Comparison of ENCODE assay signal across 15 cellular contexts in genomic region chr16:56987692-56988091, GRCh38. TPM values are rescaled to one million over a fixed set of nuclear protein-coding genes. Genes with fewer than 3 reads are reported as not detected.
DNase-seq lines count a peak whose midpoint lies in the region; ATAC-seq, FAIRE-seq and TF ChIP-seq lines count a peak whose summit lies in the region.
"Had no signal": no experiment of that assay in that cellular context is flagged by ENCODE, and none has a peak within 500 bp of the region (broad histone marks: within the 10 kb centered on the region; RNA-seq: fewer than 3 reads in every experiment).

No MANE protein-coding gene starts in this region.

- H3K9me3 Mint-ChIP-seq in activated CD8-positive, alpha-beta T cell treated with anti-CD3 and anti-CD28 coated beads, Interleukin-2, amount 10 ng/mL, durations not matched to agents 7 days and 5 days (ENCODE audit: insufficient read depth): no peaks in the 10 kb centered on the region

- H4K91ac ChIP-seq in mesenchymal stem cell (ENCODE audit: low read length): no peak overlapping the region

- H3K4me1 ChIP-seq in HepG2 (ENCODE audit: insufficient read depth, low read length) (peaks cover 81% of the 10 kb centered on the region), right lobe of liver (peaks cover 0 to 19% (median 0%) of the 10 kb centered on the region in 4 donors), mesenchymal stem cell (ENCODE audit: control insufficient read depth, insufficient read depth, low read depth, low read length) (peaks cover 19% of the 10 kb centered on the region)

- no TSS peak for BruUV-seq in HepG2 (replicated peaks; lab: Mats Ljungman, UMichigan)

- CTCF ChIA-PET in HepG2 (lab: Yijun Ruan, JAX; ENCODE audit: low intra/inter-chr PET ratio, low total read pairs): no interaction called here
- CTCF ChIA-PET in activated CD8-positive, alpha-beta T cell treated with anti-CD3 and anti-CD28 coated beads, Interleukin-2, amount 10 ng/mL, durations not matched to agents 7 days and 5 days (lab: Charles Lee): interaction anchor here (1.1 to 8.5 kb wide), 6 partner anchors 13 to 58 kb away, joined by 3 to 107 read pairs (median 5); no protein-coding TSS in a partner anchor

- H3K9ac ChIP-seq in HepG2 (ENCODE audit: insufficient read depth, low read depth, low read length) (no peak overlapping the region), mesenchymal stem cell (ENCODE audit: low read length) (peak overlapping the region; percentile 97)

- H4K20me1 ChIP-seq in HepG2 (ENCODE audit: insufficient read depth, low read length): no peaks in the 10 kb centered on the region

- H3K4me3 ChIP-seq in HepG2 (replicated peaks in 1 of 3; ENCODE audit: insufficient read depth in 1 of 3, low read depth in 2 of 3, low read length in 3 of 3) (no peak overlapping the region), right lobe of liver (no peak overlapping the region), mesenchymal stem cell (ENCODE audit: insufficient read depth in 1 of 2, low read depth in 1 of 2, low read length in 2 of 2) (peak overlapping the region in 1 of 2 experiments; percentile 96), foreskin fibroblast (ENCODE audit: low read depth in 1 of 2, low read length in 2 of 2) (no peak overlapping the region)
- H3K4me3 ChIP-seq: prostate gland had no signal

- H3K9me3 ChIP-seq in HepG2 (ENCODE audit: low read length) (no peaks in the 10 kb centered on the region), right lobe of liver (no peaks in the 10 kb centered on the region), mesenchymal stem cell (ENCODE audit: control insufficient read depth, low read length) (no peaks in the 10 kb centered on the region)
- H3K9me3 ChIP-seq: BE2C, prostate gland had no signal

- POLR2A ChIA-PET in HepG2 (lab: Yijun Ruan, JAX): interaction anchor here (2.5 to 2.7 kb wide), 2 partner anchors 15 to 22 kb away, joined by 11 to 12 read pairs; no protein-coding TSS in a partner anchor
- POLR2A ChIA-PET in activated CD8-positive, alpha-beta T cell treated with anti-CD3 and anti-CD28 coated beads, Interleukin-2, amount 10 ng/mL, durations not matched to agents 7 days and 5 days (lab: Charles Lee): interaction anchor here (0.8 to 4.6 kb wide), 7 partner anchors 9 to 53 kb away, joined by 3 to 87 read pairs (median 5); no protein-coding TSS in a partner anchor

- H3K27ac Mint-ChIP-seq in activated CD8-positive, alpha-beta T cell treated with anti-CD3 and anti-CD28 coated beads, Interleukin-2, amount 10 ng/mL, durations not matched to agents 7 days and 5 days: peak overlapping the region; percentile 99

- no peak for TF ChIP-seq RAD21 in HepG2 (CRISPR knock-in tag; IDR thresholded peaks at IDR 0.05)

- peaks cover 62% of the 10 kb centered on the region for H3K4me1 Mint-ChIP-seq in activated CD8-positive, alpha-beta T cell treated with anti-CD3 and anti-CD28 coated beads, Interleukin-2, amount 10 ng/mL, durations not matched to agents 7 days and 5 days (ENCODE audit: low read depth)

- H3K27me3 Mint-ChIP-seq in activated CD8-positive, alpha-beta T cell treated with anti-CD3 and anti-CD28 coated beads, Interleukin-2, amount 10 ng/mL, durations not matched to agents 7 days and 5 days (ENCODE audit: low read depth): no peaks in the 10 kb centered on the region

- no peaks in the 10 kb centered on the region for H3K79me1 ChIP-seq in mesenchymal stem cell (replicated peaks; ENCODE audit: low read length, poor library complexity, severe bottlenecking)

- in situ Hi-C loops in HepG2 (cut with HindIII; ENCODE audit: extremely low pct_ligation_motif_present, low pct_unique_long_range_greater_than_20kb): no loop called here

- peaks cover 3 to 42% of the 10 kb centered on the region in 2 experiments for H3K27me3 ChIP-seq in HepG2 (ENCODE audit: control insufficient read depth in 1 of 2, insufficient read depth in 2 of 2, low read length in 2 of 2)
- no peaks in the 10 kb centered on the region for H3K27me3 ChIP-seq in right lobe of liver
- no peaks in the 10 kb centered on the region for H3K27me3 ChIP-seq in mesenchymal stem cell (ENCODE audit: control insufficient read depth in 1 of 2, insufficient read depth in 1 of 2, low read length in 2 of 2)
- H3K27me3 ChIP-seq: BE2C had no signal

- H2BK5ac ChIP-seq in mesenchymal stem cell (ENCODE audit: low read depth, low read length, poor library complexity, severe bottlenecking): no peak overlapping the region

- H3K79me2 ChIP-seq in HepG2 (ENCODE audit: insufficient read depth, low read length): no peaks in the 10 kb centered on the region

- H3K27ac ChIP-seq in HepG2 (ENCODE audit: extremely low read length, insufficient read depth, low read length): no peak overlapping the region
- H3K27ac ChIP-seq in right lobe of liver: no peak overlapping the region
- H3K27ac ChIP-seq in mesenchymal stem cell (ENCODE audit: low read length, poor library complexity, severe bottlenecking): no peak overlapping the region

- H2AK5ac ChIP-seq in mesenchymal stem cell (ENCODE audit: low read length, severe bottlenecking): peak overlapping the region; percentile 1

- TF ChIP-seq CTCF in HepG2 (CRISPR knock-in tag; IDR thresholded peaks at IDR 0.05): no peak
- no peak for TF ChIP-seq CTCF in right lobe of liver (IDR thresholded peaks at IDR 0.05)
- TF ChIP-seq CTCF in foreskin fibroblast (IDR thresholded peaks at IDR 0.05; ENCODE audit: low read depth, low read length): no peak

- no peak for TF ChIP-seq POLR2A in HepG2 (IDR thresholded peaks at IDR 0.05; ENCODE audit: insufficient read depth in 1 of 2, low read depth in 2 of 2, low read length in 2 of 2)
- no peak for TF ChIP-seq POLR2A in right lobe of liver (IDR thresholded peaks at IDR 0.05)
- TF ChIP-seq POLR2A in GM18505 (IDR thresholded peaks at IDR 0.05; ENCODE audit: borderline replicate concordance, extremely low read depth, insufficient read depth, insufficient read length): no peak

- intact Hi-C loops in HepG2 (cut with micrococcal nuclease; ENCODE audit: unreplicated experiment) (loop anchor here (2.0 kb wide), 1 partner anchor 23 kb away; no protein-coding TSS in a partner anchor), right lobe of liver (cut with DNase I) (no loop called here)

- no peak overlapping the region for H2AFZ ChIP-seq in HepG2 (ENCODE audit: low read length)
- no peak overlapping the region for H2AFZ ChIP-seq in mesenchymal stem cell (ENCODE audit: low read depth, low read length)

- H3K4me2 ChIP-seq in HepG2 (ENCODE audit: low read depth, low read length) (no peak overlapping the region), mesenchymal stem cell (ENCODE audit: low read length, poor library complexity, severe bottlenecking) (no peak overlapping the region)

- H3K36me3 ChIP-seq in HepG2 (replicated peaks in 1 of 2; ENCODE audit: control insufficient read depth in 1 of 2, insufficient read depth in 2 of 2, low read length in 2 of 2): no peaks in the 10 kb centered on the region
- H3K36me3 ChIP-seq in right lobe of liver: no peaks in the 10 kb centered on the region
- peaks cover 0 to 13% of the 10 kb centered on the region in 2 experiments for H3K36me3 ChIP-seq in mesenchymal stem cell (ENCODE audit: control insufficient read depth in 1 of 2, insufficient read depth in 2 of 2, low read depth in 1 of 2, low read length in 2 of 2)
- H3K36me3 ChIP-seq: BE2C, prostate gland had no signal

- H3K4ac ChIP-seq in mesenchymal stem cell (ENCODE audit: low read depth in 1 of 2, low read length in 2 of 2): no peak overlapping the region

- FAIRE-seq in HepG2 (lab: Jason Lieb, UNC): no peak

- no peak overlapping the region for H3K18ac ChIP-seq in mesenchymal stem cell (ENCODE audit: low read depth in 1 of 2, low read length in 2 of 2)

- no peak overlapping the region for H3K14ac ChIP-seq in mesenchymal stem cell (ENCODE audit: low read length in 2 of 2)

- no peak for TF ChIP-seq EP300 in HepG2 (IDR thresholded peaks at IDR 0.05; ENCODE audit: low read depth in 2 of 2, low read length in 2 of 2)
- TF ChIP-seq EP300 in HepG2 (CRISPR knock-in tag; IDR thresholded peaks at IDR 0.05; ENCODE audit: borderline replicate concordance): no peak

- WGBS in HepG2 (ENCODE audit: low lambda C conversion rate): 42% methylated on average over 2 of the region's 2 CpGs
- 100% methylated on average over 1 of the region's 2 CpGs for WGBS in right lobe of liver (ENCODE audit: insufficient coverage, low coverage, low lambda C conversion rate, missing lambda C conversion rate)
- 94% methylated on average over 2 of the region's 2 CpGs for WGBS in mesenchymal stem cell

- no peak overlapping the region for H2BK15ac ChIP-seq in mesenchymal stem cell (ENCODE audit: low read depth, poor library complexity, severe bottlenecking)

- H3K4me3 Mint-ChIP-seq in activated CD8-positive, alpha-beta T cell treated with anti-CD3 and anti-CD28 coated beads, Interleukin-2, amount 10 ng/mL, durations not matched to agents 7 days and 5 days: peak overlapping the region; percentile 100

- H2BK120ac ChIP-seq in mesenchymal stem cell (ENCODE audit: low read depth, low read length): no peak overlapping the region

- DNase-seq in HepG2 (ENCODE audit: low spot score) (no peak), right lobe of liver (no peak), mesenchymal stem cell (no peak), foreskin fibroblast (no peak), RKO (ENCODE audit: low spot score) (no peak)
- DNase-seq in activated CD8-positive, alpha-beta T cell treated with anti-CD3 and anti-CD28 coated beads, Interleukin-2, amount 10 ng/mL, durations not matched to agents 7 days and 5 days: no peak
- no peak for DNase-seq in stimulated activated CD8-positive, alpha-beta memory T cell treated with anti-CD3 and anti-CD28 coated beads, Interleukin-4, amount 100 ng/mL, for 48 hours
- DNase-seq: anterior cingulate cortex; BE2C; effector CD4-positive, alpha-beta T cell; NCI-H526; T-helper 9 cell had no signal

- no peak overlapping the region for H4K8ac ChIP-seq in mesenchymal stem cell (ENCODE audit: low read length)

- H2BK12ac ChIP-seq in mesenchymal stem cell (ENCODE audit: low read length in 2 of 2): peak overlapping the region in 1 of 2 experiments; percentile 32

- ATAC-seq in HepG2 (no peak), right lobe of liver (no peak), GM18505 (IDR thresholded peaks at IDR 0.05; ENCODE audit: unreplicated experiment) (no peak)
- ATAC-seq in activated CD8-positive, alpha-beta T cell treated with anti-CD3 and anti-CD28 coated beads, Interleukin-2, amount 10 ng/mL, durations not matched to agents 7 days and 5 days: no peak

- no peak overlapping the region for H3K23ac ChIP-seq in mesenchymal stem cell (ENCODE audit: low read length in 2 of 2)

- H3K36me3 Mint-ChIP-seq in activated CD8-positive, alpha-beta T cell treated with anti-CD3 and anti-CD28 coated beads, Interleukin-2, amount 10 ng/mL, durations not matched to agents 7 days and 5 days (ENCODE audit: low read depth): peaks cover 79% of the 10 kb centered on the region

RNA-seq across cellular contexts. Expression of gene NLRC5, which starts 1.7 kb away (rescaled TPM):
- total RNA-seq in HepG2 (2016; rRNA removed; fragmentation: Illumina TruSeq; extraction: Trizol) (3.1 and 6.3 TPM in 2 replicates), right lobe of liver (10 to 100 TPM in 5 of 6 experiments, 1 to 10 TPM in 1; 4.6 to 25.2 (median 13.3) TPM)
- total RNA-seq in HepG2 (2016; cell fraction: cytosol; rRNA removed; fragmentation: Illumina TruSeq; extraction: Trizol; ENCODE audit: low read depth): 1.8 and 4.8 TPM in 2 replicates
- 3.7 and 4.8 TPM in 2 replicates for total RNA-seq in HepG2 (2016; cell fraction: insoluble cytoplasmic fraction; rRNA removed; fragmentation: Illumina TruSeq; extraction: Trizol)
- total RNA-seq in HepG2 (2016; cell fraction: membrane; rRNA removed; fragmentation: Illumina TruSeq; extraction: Trizol): 2.8 and 2.9 TPM in 2 replicates
- 12.6 and 13.0 TPM in 2 replicates for total RNA-seq in HepG2 (2016; cell fraction: nucleus; rRNA removed; fragmentation: Illumina TruSeq; extraction: Trizol)
- polyA plus RNA-seq in HepG2 (2011; rRNA removed): 12.7 and 15.7 TPM in 2 replicates
- polyA plus RNA-seq in HepG2 (2011; cell fraction: cytosol; rRNA removed): 4.5 and 4.8 TPM in 2 replicates
- polyA plus RNA-seq in HepG2 (2011; cell fraction: nucleus; rRNA removed): 114 and 130 TPM in 2 replicates
- 3.8 and 11.3 TPM in 2 replicates for polyA plus RNA-seq in HepG2 (2012)
- polyA plus RNA-seq in HepG2 (2016; cell fraction: cytosol; fragmentation: Illumina TruSeq; extraction: Trizol; ENCODE audit: low read depth): 0.85 and 0.96 TPM in 2 replicates
- 3.1 and 3.4 TPM in 2 replicates for polyA plus RNA-seq in HepG2 (2016; cell fraction: insoluble cytoplasmic fraction; fragmentation: Illumina TruSeq; extraction: Trizol; ENCODE audit: low read depth)
- 2.0 and 2.8 TPM in 2 replicates for polyA plus RNA-seq in HepG2 (2016; cell fraction: membrane; fragmentation: Illumina TruSeq; extraction: Trizol; ENCODE audit: low read depth)
- 16.8 and 24.4 TPM in 2 replicates for polyA plus RNA-seq in HepG2 (2016; cell fraction: nucleus; fragmentation: Illumina TruSeq; extraction: Trizol; ENCODE audit: insufficient read depth, low read depth)
- polyA minus RNA-seq in HepG2 (2011; rRNA and poly(A)+ RNA removed; ENCODE audit: low replicate concordance): 21.4 and 102 TPM in 2 replicates
- polyA minus RNA-seq in HepG2 (2011; cell fraction: cytosol; rRNA and poly(A)+ RNA removed): 4.4 and 4.9 TPM in 2 replicates
- polyA minus RNA-seq in HepG2 (2011; cell fraction: nucleus; rRNA and poly(A)+ RNA removed): 33.9 and 46.2 TPM in 2 replicates
- 100 to 1,000 TPM; 280 to 291 TPM for total RNA-seq in activated CD8-positive, alpha-beta T cell treated with anti-CD3 and anti-CD28 coated beads, Interleukin-2, amount 10 ng/mL, durations not matched to agents 7 days and 5 days
- 10.4 TPM for polyA plus RNA-seq in mesenchymal stem cell (2013, experiment 1 of 2)
- 10.5 TPM for polyA plus RNA-seq in mesenchymal stem cell (2013, experiment 2 of 2)

RNA-seq across cellular contexts. Expression of gene CETP, which starts 25.9 kb away (rescaled TPM):
- total RNA-seq in HepG2 (2016; rRNA removed; fragmentation: Illumina TruSeq; extraction: Trizol) (0.31 TPM in 1 of 2 replicates, not detected in the other), right lobe of liver (10 to 100 TPM in 1 of 6 experiments, 1 to 10 TPM in 4, under 1 TPM in 1; 0.62 to 11.8 (median 4.7) TPM)
- total RNA-seq in HepG2 (2016; cell fraction: cytosol; rRNA removed; fragmentation: Illumina TruSeq; extraction: Trizol; ENCODE audit: low read depth): not detected in 2 replicates
- 0.17 TPM in 1 of 2 replicates, not detected in the other for total RNA-seq in HepG2 (2016; cell fraction: insoluble cytoplasmic fraction; rRNA removed; fragmentation: Illumina TruSeq; extraction: Trizol)
- total RNA-seq in HepG2 (2016; cell fraction: membrane; rRNA removed; fragmentation: Illumina TruSeq; extraction: Trizol): 0.14 and 0.25 TPM in 2 replicates
- total RNA-seq in HepG2 (2016; cell fraction: nucleus; rRNA removed; fragmentation: Illumina TruSeq; extraction: Trizol): 0.28 TPM in 2 replicates
- 9.8 and 15.7 TPM in 2 replicates for polyA plus RNA-seq in HepG2 (2011; rRNA removed)
- polyA plus RNA-seq in HepG2 (2011; cell fraction: cytosol; rRNA removed): 7.5 and 11.8 TPM in 2 replicates
- 8.6 and 9.0 TPM in 2 replicates for polyA plus RNA-seq in HepG2 (2011; cell fraction: nucleus; rRNA removed)
- polyA plus RNA-seq in HepG2 (2012): 1.5 and 3.1 TPM in 2 replicates
- 0.25 and 0.33 TPM in 2 replicates for polyA plus RNA-seq in HepG2 (2016; cell fraction: cytosol; fragmentation: Illumina TruSeq; extraction: Trizol; ENCODE audit: low read depth)
- 0.32 and 0.36 TPM in 2 replicates for polyA plus RNA-seq in HepG2 (2016; cell fraction: insoluble cytoplasmic fraction; fragmentation: Illumina TruSeq; extraction: Trizol; ENCODE audit: low read depth)
- polyA plus RNA-seq in HepG2 (2016; cell fraction: membrane; fragmentation: Illumina TruSeq; extraction: Trizol; ENCODE audit: low read depth): 0.11 and 0.17 TPM in 2 replicates
- polyA plus RNA-seq in HepG2 (2016; cell fraction: nucleus; fragmentation: Illumina TruSeq; extraction: Trizol; ENCODE audit: insufficient read depth, low read depth): 0.56 and 0.62 TPM in 2 replicates
- 0.07 and 7.1 TPM in 2 replicates for polyA minus RNA-seq in HepG2 (2011; rRNA and poly(A)+ RNA removed; ENCODE audit: low replicate concordance)
- 2.1 and 4.2 TPM in 2 replicates for polyA minus RNA-seq in HepG2 (2011; cell fraction: cytosol; rRNA and poly(A)+ RNA removed)
- 1.5 and 2.5 TPM in 2 replicates for polyA minus RNA-seq in HepG2 (2011; cell fraction: nucleus; rRNA and poly(A)+ RNA removed)
- not detected for total RNA-seq in activated CD8-positive, alpha-beta T cell treated with anti-CD3 and anti-CD28 coated beads, Interleukin-2, amount 10 ng/mL, durations not matched to agents 7 days and 5 days
- not detected for polyA plus RNA-seq in mesenchymal stem cell (2013, experiment 1 of 2)
- polyA plus RNA-seq in mesenchymal stem cell (2013, experiment 2 of 2): 0.03 TPM
- total RNA-seq: fibroblast of villous mesenchyme had no signal

RNA-seq across cellular contexts. Expression of gene HERPUD1, which starts 55.8 kb away (rescaled TPM):
- 65.3 and 96.2 TPM in 2 replicates for total RNA-seq in HepG2 (2016; rRNA removed; fragmentation: Illumina TruSeq; extraction: Trizol)
- total RNA-seq in HepG2 (2016; cell fraction: cytosol; rRNA removed; fragmentation: Illumina TruSeq; extraction: Trizol; ENCODE audit: low read depth): 30.1 and 30.9 TPM in 2 replicates
- 63.9 and 93.3 TPM in 2 replicates for total RNA-seq in HepG2 (2016; cell fraction: insoluble cytoplasmic fraction; rRNA removed; fragmentation: Illumina TruSeq; extraction: Trizol)
- total RNA-seq in HepG2 (2016; cell fraction: membrane; rRNA removed; fragmentation: Illumina TruSeq; extraction: Trizol): 64.8 and 86.4 TPM in 2 replicates
- total RNA-seq in HepG2 (2016; cell fraction: nucleus; rRNA removed; fragmentation: Illumina TruSeq; extraction: Trizol): 133 and 155 TPM in 2 replicates
- polyA plus RNA-seq in HepG2 (2011; rRNA removed): 311 and 323 TPM in 2 replicates
- 179 and 230 TPM in 2 replicates for polyA plus RNA-seq in HepG2 (2011; cell fraction: cytosol; rRNA removed)
- polyA plus RNA-seq in HepG2 (2011; cell fraction: nucleus; rRNA removed): 192 and 208 TPM in 2 replicates
- polyA plus RNA-seq in HepG2 (2012): 165 and 190 TPM in 2 replicates
- polyA plus RNA-seq in HepG2 (2016; cell fraction: cytosol; fragmentation: Illumina TruSeq; extraction: Trizol; ENCODE audit: low read depth): 33.0 and 44.6 TPM in 2 replicates
- polyA plus RNA-seq in HepG2 (2016; cell fraction: insoluble cytoplasmic fraction; fragmentation: Illumina TruSeq; extraction: Trizol; ENCODE audit: low read depth): 80.1 and 93.2 TPM in 2 replicates
- polyA plus RNA-seq in HepG2 (2016; cell fraction: membrane; fragmentation: Illumina TruSeq; extraction: Trizol; ENCODE audit: low read depth): 58.1 and 78.2 TPM in 2 replicates
- polyA plus RNA-seq in HepG2 (2016; cell fraction: nucleus; fragmentation: Illumina TruSeq; extraction: Trizol; ENCODE audit: insufficient read depth, low read depth): 216 and 231 TPM in 2 replicates
- 206 and 472 TPM in 2 replicates for polyA minus RNA-seq in HepG2 (2011; rRNA and poly(A)+ RNA removed; ENCODE audit: low replicate concordance)
- polyA minus RNA-seq in HepG2 (2011; cell fraction: cytosol; rRNA and poly(A)+ RNA removed): 126 and 139 TPM in 2 replicates
- polyA minus RNA-seq in HepG2 (2011; cell fraction: nucleus; rRNA and poly(A)+ RNA removed): 287 and 365 TPM in 2 replicates
- total RNA-seq in right lobe of liver: 100 to 1,000 TPM; 103 to 185 (median 133) TPM
- 10 to 100 TPM; 88.2 to 95.2 TPM for total RNA-seq in activated CD8-positive, alpha-beta T cell treated with anti-CD3 and anti-CD28 coated beads, Interleukin-2, amount 10 ng/mL, durations not matched to agents 7 days and 5 days
- polyA plus RNA-seq in mesenchymal stem cell (2013, experiment 1 of 2): 93.8 TPM
- polyA plus RNA-seq in mesenchymal stem cell (2013, experiment 2 of 2): 94.5 TPM

Comparison
In these comparisons a context has a peak if more than half of its experiments do, and no peak if none do; other contexts are left out.
1. RNA of gene NLRC5, which starts 1.7 kb away (total RNA-seq): 280 to 291 TPM in activated CD8-positive, alpha-beta T cell treated with anti-CD3 and anti-CD28 coated beads, Interleukin-2, amount 10 ng/mL, durations not matched to agents 7 days and 5 days; 4.6 to 25.2 TPM in right lobe of liver and 1.8 to 13.0 TPM in HepG2; every median in the first group is over 10 times any median in the second.